8 cellular contexts compared by ENCODE assay signal in genomic region chr2:98504386-98505109, GRCh38. TPM values are rescaled to one million over a fixed set of nuclear protein-coding genes. Genes with fewer than 3 reads are reported as not detected.
DNase-seq lines count a peak whose midpoint lies in the region; ATAC-seq and TF ChIP-seq lines count a peak whose summit lies in the region.

No MANE protein-coding gene starts in this region.

- H3K36me3 Mint-ChIP-seq in naive thymus-derived CD4-positive, alpha-beta T cell, result peaks cover 8 to 29% (median 11%) of the 10 kb centered on the region in 5 donors

- peak overlapping the region; percentile 51 to 92 (median 79) for H3K27ac Mint-ChIP-seq in naive thymus-derived CD4-positive, alpha-beta T cell

- POLR2A ChIA-PET in naive thymus-derived CD4-positive, alpha-beta T cell (lab: Charles Lee), result interaction anchor here (0.8 to 4.3 kb wide), 6 partner anchors 11 to 59 kb away, joined by 3 to 24 read pairs (median 4); no protein-coding TSS in a partner anchor

- TF ChIP-seq CTCF in dorsolateral prefrontal cortex (IDR thresholded peaks at IDR 0.05 in 54 of 56, conservative IDR thresholded peaks at IDR 0.05 in 2 of 56; ENCODE audit: low read depth in 1 of 56, partially characterized antibody in 56 of 56) (peak in 1 of 56 donors; percentile 9), upper lobe of right lung (IDR thresholded peaks at IDR 0.05) (no peak)

- peak overlapping the region in 9 of 10 donors; percentile 26 to 54 (median 45) for H3K4me3 Mint-ChIP-seq in naive thymus-derived CD4-positive, alpha-beta T cell

- H3K4me3 ChIP-seq in dorsolateral prefrontal cortex (peak overlapping the region in 1 of 59 donors; percentile 8), upper lobe of right lung (no peak overlapping the region)
- H3K4me3 ChIP-seq in naive thymus-derived CD4-positive, alpha-beta T cell (ENCODE audit: low read length), result no peak overlapping the region

- peaks cover 0 to 2% (median 0%) of the 10 kb centered on the region in 11 donors for H3K9me3 Mint-ChIP-seq in naive thymus-derived CD4-positive, alpha-beta T cell

- no peaks in the 10 kb centered on the region for H3K27me3 Mint-ChIP-seq in naive thymus-derived CD4-positive, alpha-beta T cell

- H3K9me3 ChIP-seq in naive thymus-derived CD4-positive, alpha-beta T cell (ENCODE audit: control insufficient read depth in 2 of 3, low read length in 3 of 3), result no peaks in the 10 kb centered on the region
- no peaks in the 10 kb centered on the region for H3K9me3 ChIP-seq in upper lobe of right lung

- H3K36me3 ChIP-seq in naive thymus-derived CD4-positive, alpha-beta T cell (ENCODE audit: control insufficient read depth in 2 of 3, insufficient read depth in 3 of 3, low read length in 3 of 3), result peaks cover 0 to 7% (median 0%) of the 10 kb centered on the region in 3 experiments
- no peaks in the 10 kb centered on the region for H3K36me3 ChIP-seq in upper lobe of right lung

- H3K27ac ChIP-seq in dorsolateral prefrontal cortex (peak overlapping the region in 47 of 59 donors; percentile 0 to 79 (median 57)), upper lobe of right lung (peak overlapping the region; percentile 56)
- peak overlapping the region; percentile 54 for H3K27ac ChIP-seq in naive thymus-derived CD4-positive, alpha-beta T cell (ENCODE audit: low read depth, low read length)

- peaks cover 37 to 88% of the 10 kb centered on the region in 2 donors for H3K4me1 ChIP-seq in naive thymus-derived CD4-positive, alpha-beta T cell (ENCODE audit: control insufficient read depth in 2 of 2, insufficient read depth in 2 of 2, low read length in 2 of 2)
- peaks cover 51% of the 10 kb centered on the region for H3K4me1 ChIP-seq in upper lobe of right lung

- H3K27me3 ChIP-seq in dorsolateral prefrontal cortex, result no peaks in the 10 kb centered on the region
- H3K27me3 ChIP-seq in naive thymus-derived CD4-positive, alpha-beta T cell (ENCODE audit: control insufficient read depth in 2 of 2, insufficient read depth in 2 of 2, low read length in 2 of 2), result no peaks in the 10 kb centered on the region
- H3K27me3 ChIP-seq in upper lobe of right lung, result no peaks in the 10 kb centered on the region

- DNase-seq in Right ventricle myocardium superior (no peak), Right ventricle myocardium inferior (ENCODE audit: missing footprints) (no peak), dorsolateral prefrontal cortex (no peak), upper lobe of right lung (no peak), NCI-H510A (lab: John Stamatoyannopoulos, UW) (no peak)
- DNase-seq in naive thymus-derived CD4-positive, alpha-beta T cell, result no peak

- peaks cover 68 to 96% (median 95%) of the 10 kb centered on the region in 7 donors for H3K4me1 Mint-ChIP-seq in naive thymus-derived CD4-positive, alpha-beta T cell

- intact Hi-C loops in Right ventricle myocardium superior (cut with DNase I), result no loop called here
- intact Hi-C loops in Right ventricle myocardium inferior (cut with DNase I), result loop anchor here (5.0 kb wide), 1 partner anchor 57 kb away; no protein-coding TSS in a partner anchor
- intact Hi-C loops in dorsolateral prefrontal cortex (cut with DNase I), result no loop called here
- intact Hi-C loops in naive thymus-derived CD4-positive, alpha-beta T cell (cut with micrococcal nuclease), result loop anchor here (2.0 to 5.0 kb wide), 3 partner anchors 16 to 60 kb away; partner anchors contain the start of gene INPP4A (in 1 of the 2)
- intact Hi-C loops in upper lobe of right lung (cut with DNase I), result no loop called here

- CTCF ChIA-PET in naive thymus-derived CD4-positive, alpha-beta T cell (lab: Charles Lee), result interaction anchor here (0.6 to 2.2 kb wide), 2 partner anchors 12 to 17 kb away, joined by 3 to 11 read pairs; no protein-coding TSS in a partner anchor

- ATAC-seq in Right ventricle myocardium superior (ENCODE audit: poor library complexity) (peak; percentile 19), Right ventricle myocardium inferior (no peak), upper lobe of right lung (no peak), HG02970 (IDR thresholded peaks at IDR 0.05; ENCODE audit: low FRiP score, unreplicated experiment) (no peak), HG02610 (IDR thresholded peaks at IDR 0.05; ENCODE audit: unreplicated experiment) (no peak)
- no peak for ATAC-seq in naive thymus-derived CD4-positive, alpha-beta T cell

RNA-seq across cellular contexts. Expression of gene INPP4A, which starts 59.9 kb away (rescaled TPM):
- total RNA-seq in Right ventricle myocardium superior (16.8 TPM), Right ventricle myocardium inferior (14.7 TPM), dorsolateral prefrontal cortex (100 to 1,000 TPM in 104 of 120 experiments, 10 to 100 TPM in 16; 54.2 to 160 (median 122) TPM), upper lobe of right lung (35.0 TPM)
- total RNA-seq in naive thymus-derived CD4-positive, alpha-beta T cell, result 100 to 1,000 TPM; 126 to 165 (median 157) TPM
- 10 to 100 TPM; 51.4 to 75.4 TPM for polyA plus RNA-seq in naive thymus-derived CD4-positive, alpha-beta T cell

Comparison
In these comparisons a context has a peak if more than half of its experiments do, and no peak if none do; other contexts are left out.
1. intact Hi-C loops: an anchor here in Right ventricle myocardium inferior (5.0 kb wide) and naive thymus-derived CD4-positive, alpha-beta T cell (2.0 to 5.0 kb wide); none called in Right ventricle myocardium superior, dorsolateral prefrontal cortex and upper lobe of right lung.